Comparison of ENCODE assay signal across 1 cellular context in the genomic region with DNA sequence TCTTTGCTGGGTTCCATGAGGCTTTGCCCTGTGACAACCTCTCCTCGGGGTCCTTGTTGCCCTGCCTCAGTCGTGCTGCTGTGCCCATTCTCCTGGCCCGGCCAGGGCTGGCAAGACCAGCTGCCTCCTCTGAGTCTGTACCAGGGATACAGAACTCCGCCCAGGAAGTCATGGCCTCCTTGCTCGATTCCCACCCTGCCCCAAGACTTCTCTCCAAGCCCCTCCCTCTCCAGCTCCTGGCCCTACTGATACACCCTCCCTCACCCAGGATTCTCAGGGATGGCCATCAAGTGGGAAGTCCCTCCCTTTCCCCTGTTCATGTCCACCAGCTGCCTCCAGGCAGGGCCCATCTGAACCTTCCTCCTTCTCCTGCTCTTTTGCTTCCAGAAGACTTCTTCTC.
TF ChIP-seq lines count a peak whose summit lies in the region.

No MANE protein-coding gene starts in this region.

TF ChIP-seq in GM23338, 12 proteins besides CTCF, POLR2A, EP300 and RAD21 (continued from another document):
- TF ChIP-seq, protein P1, sequence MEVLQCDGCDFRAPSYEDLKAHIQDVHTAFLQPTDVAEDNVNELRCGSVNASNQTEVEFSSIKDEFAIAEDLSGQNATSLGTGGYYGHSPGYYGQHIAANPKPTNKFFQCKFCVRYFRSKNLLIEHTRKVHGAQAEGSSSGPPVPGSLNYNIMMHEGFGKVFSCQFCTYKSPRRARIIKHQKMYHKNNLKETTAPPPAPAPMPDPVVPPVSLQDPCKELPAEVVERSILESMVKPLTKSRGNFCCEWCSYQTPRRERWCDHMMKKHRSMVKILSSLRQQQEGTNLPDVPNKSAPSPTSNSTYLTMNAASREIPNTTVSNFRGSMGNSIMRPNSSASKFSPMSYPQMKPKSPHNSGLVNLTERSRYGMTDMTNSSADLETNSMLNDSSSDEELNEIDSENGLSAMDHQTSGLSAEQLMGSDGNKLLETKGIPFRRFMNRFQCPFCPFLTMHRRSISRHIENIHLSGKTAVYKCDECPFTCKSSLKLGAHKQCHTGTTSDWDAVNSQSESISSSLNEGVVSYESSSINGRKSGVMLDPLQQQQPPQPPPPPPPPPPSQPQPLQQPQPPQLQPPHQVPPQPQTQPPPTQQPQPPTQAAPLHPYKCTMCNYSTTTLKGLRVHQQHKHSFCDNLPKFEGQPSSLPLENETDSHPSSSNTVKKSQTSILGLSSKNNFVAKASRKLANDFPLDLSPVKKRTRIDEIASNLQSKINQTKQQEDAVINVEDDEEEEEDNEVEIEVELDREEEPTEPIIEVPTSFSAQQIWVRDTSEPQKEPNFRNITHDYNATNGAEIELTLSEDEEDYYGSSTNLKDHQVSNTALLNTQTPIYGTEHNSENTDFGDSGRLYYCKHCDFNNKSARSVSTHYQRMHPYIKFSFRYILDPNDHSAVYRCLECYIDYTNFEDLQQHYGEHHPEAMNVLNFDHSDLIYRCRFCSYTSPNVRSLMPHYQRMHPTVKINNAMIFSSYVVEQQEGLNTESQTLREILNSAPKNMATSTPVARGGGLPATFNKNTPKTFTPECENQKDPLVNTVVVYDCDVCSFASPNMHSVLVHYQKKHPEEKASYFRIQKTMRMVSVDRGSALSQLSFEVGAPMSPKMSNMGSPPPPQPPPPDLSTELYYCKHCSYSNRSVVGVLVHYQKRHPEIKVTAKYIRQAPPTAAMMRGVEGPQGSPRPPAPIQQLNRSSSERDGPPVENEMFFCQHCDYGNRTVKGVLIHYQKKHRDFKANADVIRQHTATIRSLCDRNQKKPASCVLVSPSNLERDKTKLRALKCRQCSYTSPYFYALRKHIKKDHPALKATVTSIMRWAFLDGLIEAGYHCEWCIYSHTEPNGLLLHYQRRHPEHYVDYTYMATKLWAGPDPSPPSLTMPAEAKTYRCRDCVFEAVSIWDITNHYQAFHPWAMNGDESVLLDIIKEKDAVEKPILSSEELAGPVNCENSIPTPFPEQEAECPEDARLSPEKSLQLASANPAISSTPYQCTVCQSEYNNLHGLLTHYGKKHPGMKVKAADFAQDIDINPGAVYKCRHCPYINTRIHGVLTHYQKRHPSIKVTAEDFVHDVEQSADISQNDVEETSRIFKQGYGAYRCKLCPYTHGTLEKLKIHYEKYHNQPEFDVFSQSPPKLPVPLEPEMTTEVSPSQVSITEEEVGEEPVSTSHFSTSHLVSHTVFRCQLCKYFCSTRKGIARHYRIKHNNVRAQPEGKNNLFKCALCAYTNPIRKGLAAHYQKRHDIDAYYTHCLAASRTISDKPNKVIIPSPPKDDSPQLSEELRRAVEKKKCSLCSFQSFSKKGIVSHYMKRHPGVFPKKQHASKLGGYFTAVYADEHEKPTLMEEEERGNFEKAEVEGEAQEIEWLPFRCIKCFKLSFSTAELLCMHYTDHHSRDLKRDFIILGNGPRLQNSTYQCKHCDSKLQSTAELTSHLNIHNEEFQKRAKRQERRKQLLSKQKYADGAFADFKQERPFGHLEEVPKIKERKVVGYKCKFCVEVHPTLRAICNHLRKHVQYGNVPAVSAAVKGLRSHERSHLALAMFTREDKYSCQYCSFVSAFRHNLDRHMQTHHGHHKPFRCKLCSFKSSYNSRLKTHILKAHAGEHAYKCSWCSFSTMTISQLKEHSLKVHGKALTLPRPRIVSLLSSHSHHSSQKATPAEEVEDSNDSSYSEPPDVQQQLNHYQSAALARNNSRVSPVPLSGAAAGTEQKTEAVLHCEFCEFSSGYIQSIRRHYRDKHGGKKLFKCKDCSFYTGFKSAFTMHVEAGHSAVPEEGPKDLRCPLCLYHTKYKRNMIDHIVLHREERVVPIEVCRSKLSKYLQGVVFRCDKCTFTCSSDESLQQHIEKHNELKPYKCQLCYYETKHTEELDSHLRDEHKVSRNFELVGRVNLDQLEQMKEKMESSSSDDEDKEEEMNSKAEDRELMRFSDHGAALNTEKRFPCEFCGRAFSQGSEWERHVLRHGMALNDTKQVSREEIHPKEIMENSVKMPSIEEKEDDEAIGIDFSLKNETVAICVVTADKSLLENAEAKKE (CRISPR knock-in tag; IDR thresholded peaks at IDR 0.05), result no peak
- TF ChIP-seq NANOG (IDR thresholded peaks at IDR 0.05; ENCODE audit: borderline replicate concordance), result no peak
- TF ChIP-seq, protein P2, sequence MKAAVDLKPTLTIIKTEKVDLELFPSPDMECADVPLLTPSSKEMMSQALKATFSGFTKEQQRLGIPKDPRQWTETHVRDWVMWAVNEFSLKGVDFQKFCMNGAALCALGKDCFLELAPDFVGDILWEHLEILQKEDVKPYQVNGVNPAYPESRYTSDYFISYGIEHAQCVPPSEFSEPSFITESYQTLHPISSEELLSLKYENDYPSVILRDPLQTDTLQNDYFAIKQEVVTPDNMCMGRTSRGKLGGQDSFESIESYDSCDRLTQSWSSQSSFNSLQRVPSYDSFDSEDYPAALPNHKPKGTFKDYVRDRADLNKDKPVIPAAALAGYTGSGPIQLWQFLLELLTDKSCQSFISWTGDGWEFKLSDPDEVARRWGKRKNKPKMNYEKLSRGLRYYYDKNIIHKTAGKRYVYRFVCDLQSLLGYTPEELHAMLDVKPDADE (IDR thresholded peaks at IDR 0.05), result no peak
TF ChIP-seq in GM23338: peak in this region for 0.
